ENCODE assay signal across 8 cellular contexts in genomic region chr17:4229627-4230026, GRCh38. TPM values are rescaled to one million over a fixed set of nuclear protein-coding genes. Genes with fewer than 3 reads are reported as not detected.
DNase-seq lines count a peak whose midpoint lies in the region; TF ChIP-seq lines count a peak whose summit lies in the region.
"Had no signal": no experiment of that assay in that cellular context is flagged by ENCODE, and none has a peak within 500 bp of the region (broad histone marks: within the 10 kb centered on the region; RNA-seq: fewer than 3 reads in every experiment).

No MANE protein-coding gene starts in this region.

- H3K27ac ChIP-seq in HUES64 (ENCODE audit: low read depth, low read length) (peak overlapping the region; percentile 3; the same call in 1 of the 2 replicates), colonic mucosa (peak overlapping the region; percentile 44)

- TF ChIP-seq CTCF in colonic mucosa (IDR thresholded peaks at IDR 0.05) (no peak), type B pancreatic cell (conservative IDR thresholded peaks at IDR 0.05) (no peak), glutamatergic neuron (IDR thresholded peaks at IDR 0.05; ENCODE audit: partially characterized antibody, unreplicated experiment) (no peak)

- H3K36me3 ChIP-seq in HUES64 (ENCODE audit: insufficient read depth, low read length) (peaks cover 58% of the 10 kb centered on the region), colonic mucosa (no peaks in the 10 kb centered on the region)

- H3K4me3 Mint-ChIP-seq in type B pancreatic cell, result no peak overlapping the region
- H3K4me3 Mint-ChIP-seq in glutamatergic neuron (ENCODE audit: unreplicated experiment), result no peak overlapping the region

- H3K36me3 Mint-ChIP-seq in type B pancreatic cell (peaks cover 16% of the 10 kb centered on the region), glutamatergic neuron (ENCODE audit: unreplicated experiment) (no peaks in the 10 kb centered on the region)

- WGBS in HUES64, result 89% methylated on average over 5 of the region's 5 CpGs

- intact Hi-C loops in colonic mucosa (cut with DNase I), result no loop called here

- peak overlapping the region; percentile 9; the same call in 1 of the 2 replicates for H3K9ac ChIP-seq in HUES64 (ENCODE audit: low read depth, low read length)
- peak overlapping the region in 1 of 2 donors; percentile 58 for H3K9ac ChIP-seq in colonic mucosa (ENCODE audit: low read depth in 2 of 2, low read length in 2 of 2)

- H3K27me3 ChIP-seq in HUES64 (ENCODE audit: insufficient read depth, low read length), result no peaks in the 10 kb centered on the region
- no peaks in the 10 kb centered on the region for H3K27me3 ChIP-seq in colonic mucosa

- H3K27ac Mint-ChIP-seq in type B pancreatic cell, result peak overlapping the region; percentile 70
- no peak overlapping the region for H3K27ac Mint-ChIP-seq in glutamatergic neuron (ENCODE audit: unreplicated experiment)

- H3K4me3 ChIP-seq in HUES64 (ENCODE audit: low read length) (no peak overlapping the region), colonic mucosa (no peak overlapping the region)

- DNase-seq in colonic mucosa (no peak), medulla oblongata (ENCODE audit: extremely low spot score) (peak; percentile 38), type B pancreatic cell (ENCODE audit: extremely low spot score, unreplicated experiment) (no peak), GOT3 (lab: John Stamatoyannopoulos, UW) (no peak), HuH-7.5 (ENCODE audit: low spot score) (no peak), glutamatergic neuron (no peak)
- DNase-seq: NCI-H1417 treated with DMSO at 0.1 percent for 48 hours had no signal

- no peaks in the 10 kb centered on the region for H3K9me3 Mint-ChIP-seq in type B pancreatic cell
- no peaks in the 10 kb centered on the region for H3K9me3 Mint-ChIP-seq in glutamatergic neuron (ENCODE audit: unreplicated experiment)

- H3K4me1 Mint-ChIP-seq in type B pancreatic cell (ENCODE audit: unreplicated experiment) (peaks cover 6% of the 10 kb centered on the region), glutamatergic neuron (ENCODE audit: low read depth, unreplicated experiment) (peaks cover 2% of the 10 kb centered on the region)

- H3K4me1 ChIP-seq in HUES64 (ENCODE audit: insufficient read depth, low read length) (peaks cover 9% of the 10 kb centered on the region; the same call in 1 of the 2 replicates), colonic mucosa (no peaks in the 10 kb centered on the region)

- no peaks in the 10 kb centered on the region for H3K27me3 Mint-ChIP-seq in type B pancreatic cell
- no peaks in the 10 kb centered on the region for H3K27me3 Mint-ChIP-seq in glutamatergic neuron (ENCODE audit: unreplicated experiment)

- H3K9me3 ChIP-seq in HUES64 (ENCODE audit: insufficient read depth, low read depth, low read length) (no peaks in the 10 kb centered on the region), colonic mucosa (no peaks in the 10 kb centered on the region)

RNA-seq across cellular contexts. Expression of gene ANKFY1, which starts 34.2 kb away (rescaled TPM):
- polyA plus RNA-seq in HUES64 (2013, experiment 1 of 2), result 22.6 TPM
- 22.4 TPM for polyA plus RNA-seq in HUES64 (2013, experiment 2 of 2)
- total RNA-seq in colonic mucosa (10 to 100 TPM; 43.8 to 51.8 TPM), type B pancreatic cell (ENCODE audit: low replicate concordance) (64.3 and 72.6 TPM in 2 replicates), glutamatergic neuron (ENCODE audit: unreplicated experiment) (80.5 TPM)
